Comparison of ENCODE assay signal across 8 cellular contexts in the genomic region with DNA sequence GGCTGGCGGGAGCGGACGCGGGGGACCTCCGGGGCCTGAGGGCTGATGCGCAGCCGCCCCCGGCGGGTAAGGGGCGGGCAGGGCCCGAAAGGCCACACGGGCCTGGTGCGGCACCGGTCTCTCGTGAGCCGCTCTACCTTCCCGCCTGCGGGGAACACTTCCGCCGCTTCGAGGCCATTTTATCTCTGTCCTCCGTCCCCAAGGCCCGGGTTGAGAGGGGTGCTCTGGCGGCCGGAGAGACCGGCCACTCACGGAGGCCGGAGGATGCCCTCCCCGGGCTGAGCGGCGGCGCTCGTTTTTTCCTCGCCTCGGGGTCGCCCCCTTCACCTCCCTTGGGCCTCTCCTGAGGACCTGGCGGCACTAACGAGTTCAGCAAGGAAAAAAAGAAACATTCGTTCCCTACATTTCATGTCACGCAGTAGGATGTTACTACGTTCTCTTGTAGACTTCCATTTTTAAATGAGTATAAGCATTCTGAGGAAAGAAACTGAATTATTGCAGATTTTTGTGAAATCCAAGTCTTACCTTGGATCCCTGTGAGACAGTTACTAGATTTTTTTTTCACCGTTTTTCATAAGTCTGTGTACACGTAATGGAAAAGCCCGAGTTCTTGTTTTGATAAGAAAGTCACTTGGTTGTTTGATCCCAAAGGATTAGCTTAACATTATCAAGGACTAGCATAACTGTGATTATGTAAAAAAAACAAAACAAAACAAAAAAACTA. TPM values are rescaled to one million over a fixed set of nuclear protein-coding genes. Genes with fewer than 3 reads are reported as not detected.
DNase-seq lines count a peak whose midpoint lies in the region; ATAC-seq and TF ChIP-seq lines count a peak whose summit lies in the region.

No MANE protein-coding gene starts in this region.

- peak overlapping the region; percentile 97 for H3K27ac Mint-ChIP-seq in dendritic cell treated with granulocyte-macrophage colony-stimulating factor and Interleukin-4, amounts not matched to agents 40 ng/mL and 50 ng/mL, for 4 days
- H3K27ac Mint-ChIP-seq in memory B cell, result peak overlapping the region; percentile 98

- no peaks in the 10 kb centered on the region for H3K9me3 Mint-ChIP-seq in dendritic cell treated with granulocyte-macrophage colony-stimulating factor and Interleukin-4, amounts not matched to agents 40 ng/mL and 50 ng/mL, for 4 days
- H3K9me3 Mint-ChIP-seq in memory B cell, result no peaks in the 10 kb centered on the region

- no peak for TF ChIP-seq POLR2A in Peyer's patch (IDR thresholded peaks at IDR 0.05)

- intact Hi-C loops in dendritic cell treated with granulocyte-macrophage colony-stimulating factor and Interleukin-4, amounts not matched to agents 40 ng/mL and 50 ng/mL, for 4 days (cut with micrococcal nuclease), result loop anchor here (1.0 to 2.0 kb wide), 3 partner anchors 33 to 61 kb away; a partner anchor contains a TSS
- intact Hi-C loops in tibial artery (cut with DNase I; ENCODE audit: low total_unique reads), result loop anchor here (2.0 to 5.0 kb wide), 3 partner anchors 34 to 61 kb away; a partner anchor contains a TSS

- H3K4me1 ChIP-seq in Peyer's patch, result peaks cover 0 to 27% (median 12%) of the 10 kb centered on the region in 4 donors
- H3K4me1 ChIP-seq in tibial artery, result peaks cover 0 to 50% (median 25%) of the 10 kb centered on the region in 4 donors

- H3K4me3 ChIP-seq in Peyer's patch (peak overlapping the region; percentile 82 to 97 (median 92)), tibial artery (peak overlapping the region; percentile 84 to 96)

- ATAC-seq in GM19035 (IDR thresholded peaks at IDR 0.05; ENCODE audit: unreplicated experiment) (peak; percentile 34), HG03139 (IDR thresholded peaks at IDR 0.05; ENCODE audit: unreplicated experiment) (peak; percentile 36), memory B cell (ENCODE audit: low read depth) (peak; percentile 32)

- peaks cover 35% of the 10 kb centered on the region for H3K4me1 Mint-ChIP-seq in dendritic cell treated with granulocyte-macrophage colony-stimulating factor and Interleukin-4, amounts not matched to agents 40 ng/mL and 50 ng/mL, for 4 days (ENCODE audit: low read depth)
- H3K4me1 Mint-ChIP-seq in memory B cell, result peaks cover 26% of the 10 kb centered on the region

- TF ChIP-seq CTCF in Peyer's patch (IDR thresholded peaks at IDR 0.05), result no peak
- TF ChIP-seq CTCF in tibial artery (IDR thresholded peaks at IDR 0.05), result no peak

- H3K36me3 Mint-ChIP-seq in dendritic cell treated with granulocyte-macrophage colony-stimulating factor and Interleukin-4, amounts not matched to agents 40 ng/mL and 50 ng/mL, for 4 days (ENCODE audit: low read depth), result peaks cover 40% of the 10 kb centered on the region
- peaks cover 4% of the 10 kb centered on the region for H3K36me3 Mint-ChIP-seq in memory B cell

- H3K27me3 ChIP-seq in Peyer's patch (no peaks in the 10 kb centered on the region), tibial artery (no peaks in the 10 kb centered on the region)

- DNase-seq in Caki2 (ENCODE audit: low read depth) (peak; percentile 71), Peyer's patch (no peak), memory B cell (ENCODE audit: low spot score in 2 of 2) (no peak), tibial artery (no peak), DMS153 treated with DMSO at 0.1 percent for 48 hours (lab: John Stamatoyannopoulos, UW; ENCODE audit: unreplicated experiment) (no peak)

- peak overlapping the region; percentile 96 to 100 (median 98) for H3K27ac ChIP-seq in Peyer's patch
- H3K27ac ChIP-seq in tibial artery, result peak overlapping the region; percentile 99

- H3K36me3 ChIP-seq in Peyer's patch (no peaks in the 10 kb centered on the region), tibial artery (no peaks in the 10 kb centered on the region)

- in situ Hi-C loops in Caki2 (cut with HindIII; ENCODE audit: low pct_unique_long_range_greater_than_20kb, low sequenced_read_pairs), result no loop called here

- H3K9me3 ChIP-seq in Peyer's patch, result no peaks in the 10 kb centered on the region
- H3K9me3 ChIP-seq in tibial artery, result no peaks in the 10 kb centered on the region

- H3K27me3 Mint-ChIP-seq in dendritic cell treated with granulocyte-macrophage colony-stimulating factor and Interleukin-4, amounts not matched to agents 40 ng/mL and 50 ng/mL, for 4 days, result no peaks in the 10 kb centered on the region
- H3K27me3 Mint-ChIP-seq in memory B cell, result no peaks in the 10 kb centered on the region

- peak overlapping the region; percentile 84 for H3K4me3 Mint-ChIP-seq in dendritic cell treated with granulocyte-macrophage colony-stimulating factor and Interleukin-4, amounts not matched to agents 40 ng/mL and 50 ng/mL, for 4 days
- peak overlapping the region; percentile 83 for H3K4me3 Mint-ChIP-seq in memory B cell

RNA-seq across cellular contexts. Expression of a gene that starts 0.6 kb away (rescaled TPM):
- total RNA-seq in Caki2 (2014; rRNA removed; shearing (Covaris generic); ENCODE audit: low replicate concordance), result 55.5 and 61.5 TPM in 2 replicates
- 100 to 1,000 TPM in 1 of 4 donors, 10 to 100 TPM in 3; 65.0 to 105 (median 88.5) TPM for total RNA-seq in Peyer's patch

RNA-seq across cellular contexts. Expression of a gene that starts 34.0 kb away (rescaled TPM):
- total RNA-seq in Caki2 (2014; rRNA removed; shearing (Covaris generic); ENCODE audit: low replicate concordance), result 18.8 and 21.0 TPM in 2 replicates
- total RNA-seq in Peyer's patch, result 10 to 100 TPM in 3 of 4 donors, 1 to 10 TPM in 1; 6.6 to 22.2 (median 16.5) TPM

RNA-seq across cellular contexts. Expression of a gene that starts 34.8 kb away (rescaled TPM):
- total RNA-seq in Caki2 (2014; rRNA removed; shearing (Covaris generic); ENCODE audit: low replicate concordance), result 30.8 and 32.6 TPM in 2 replicates
- total RNA-seq in Peyer's patch, result 100 to 1,000 TPM in 2 of 4 donors, 10 to 100 TPM in 2; 85.0 to 156 (median 103) TPM
